ENCODE assay signal across 1 cellular context in genomic region chr19:33815410-33816340, GRCh38.
TF ChIP-seq lines count a peak whose summit lies in the region.

No MANE protein-coding gene starts in this region.

TF ChIP-seq in WTC11, 78 proteins besides CTCF, POLR2A, EP300 and RAD21 (continued from another document):
- TF ChIP-seq AR (CRISPR knock-in tag; IDR thresholded peaks at IDR 0.05), result no peak
- TF ChIP-seq JAZF1 (CRISPR knock-in tag; IDR thresholded peaks at IDR 0.05), result no peak
- no peak for TF ChIP-seq NR3C1 (CRISPR knock-in tag; conservative IDR thresholded peaks at IDR 0.05; ENCODE audit: low read depth)
